1 cellular context compared by ENCODE assay signal in genomic region chr18:35050638-35051287, GRCh38.
TF ChIP-seq lines count a peak whose summit lies in the region.

No MANE protein-coding gene starts in this region.

TF ChIP-seq in GM23338, 12 proteins besides CTCF, POLR2A, EP300 and RAD21 (continued from another document):
- TF ChIP-seq ZNF462 (CRISPR knock-in tag; IDR thresholded peaks at IDR 0.05) (no peak), JUNB (IDR thresholded peaks at IDR 0.05; ENCODE audit: unreplicated experiment) (no peak), STAT1 (IDR thresholded peaks at IDR 0.05; ENCODE audit: unreplicated experiment) (no peak)
TF ChIP-seq in GM23338: peak in this region for 0.
